ENCODE assay signal across 11 cellular contexts in the genomic region with DNA sequence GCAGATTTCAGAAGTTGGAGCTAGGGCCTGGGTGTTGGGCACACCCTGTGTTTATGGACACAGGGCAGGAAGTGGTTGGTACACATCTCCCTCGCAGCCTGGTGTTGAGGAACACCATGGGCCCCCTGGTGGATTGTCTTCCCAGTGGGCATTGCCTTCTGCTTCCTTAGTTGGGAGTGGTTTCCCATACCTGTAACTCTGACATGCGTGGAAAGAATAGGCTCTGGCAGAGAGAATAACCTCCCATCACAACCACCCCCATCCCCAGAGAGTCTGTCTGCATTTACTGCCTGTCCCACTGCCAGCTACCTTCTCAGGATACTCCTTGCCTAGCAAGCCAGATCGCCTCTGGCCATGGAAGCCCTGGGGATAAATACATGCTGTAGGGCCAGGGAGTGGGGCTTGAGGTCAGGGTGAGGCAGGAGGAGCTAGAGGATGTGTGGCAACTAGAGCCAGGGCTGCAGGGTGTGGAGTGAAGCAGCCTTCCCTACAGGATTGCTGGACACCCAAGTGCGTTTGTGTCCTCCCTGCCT. TPM values are rescaled to one million over a fixed set of nuclear protein-coding genes. Genes with fewer than 3 reads are reported as not detected.
DNase-seq lines count a peak whose midpoint lies in the region; ATAC-seq and TF ChIP-seq lines count a peak whose summit lies in the region.
"Had no signal": no experiment of that assay in that cellular context is flagged by ENCODE, and none has a peak within 500 bp of the region (broad histone marks: within the 10 kb centered on the region; RNA-seq: fewer than 3 reads in every experiment).

No MANE protein-coding gene starts in this region.

- intact Hi-C loops in ascending aorta (cut with DNase I): no loop called here

- H3K4me1 Mint-ChIP-seq in T-cell: peaks cover 32 to 37% (median 33%) of the 10 kb centered on the region in 3 donors

- TF ChIP-seq CTCF in ascending aorta (IDR thresholded peaks at IDR 0.05): no peak

- H3K36me3 ChIP-seq in ACC112 (ENCODE audit: insufficient read depth, low read length): peaks cover 8% of the 10 kb centered on the region
- peaks cover 11 to 29% of the 10 kb centered on the region in 2 donors for H3K36me3 ChIP-seq in ascending aorta

- CTCF ChIA-PET in T-cell (lab: Charles Lee): interaction anchor here (0.6 to 1.0 kb wide), 2 partner anchors 11 to 18 kb away, joined by 3 to 5 read pairs; partner anchors contain the start of gene TJAP1 (in 1 of the 2)

- peaks cover 22% of the 10 kb centered on the region for H3K79me2 ChIP-seq in ACC112 (ENCODE audit: control insufficient read depth, insufficient read depth, low read length, unreplicated experiment)

- no peak for TF ChIP-seq POLR2A in GM18505 (IDR thresholded peaks at IDR 0.05; ENCODE audit: borderline replicate concordance, extremely low read depth, insufficient read depth, insufficient read length)

- peak overlapping the region in 2 of 3 donors; percentile 46 to 57 for H3K4me3 Mint-ChIP-seq in T-cell

- H3K27me3 ChIP-seq in ACC112 (ENCODE audit: insufficient read depth, low read length) (no peaks in the 10 kb centered on the region), ascending aorta (no peaks in the 10 kb centered on the region)

- H3K27ac ChIP-seq in ACC112 (ENCODE audit: low read depth, low read length) (peak overlapping the region; percentile 19; the same call in 1 of the 2 replicates), ascending aorta (peak overlapping the region in 1 of 2 donors; percentile 17)
- H3K27ac ChIP-seq: parathyroid adenoma had no signal

- H3K9me3 ChIP-seq in ascending aorta: no peaks in the 10 kb centered on the region

- H3K27me3 Mint-ChIP-seq in T-cell: no peaks in the 10 kb centered on the region

- peak overlapping the region; percentile 90 to 93 for H3K27ac Mint-ChIP-seq in T-cell

- H3K4me3 ChIP-seq in ACC112 (ENCODE audit: low read depth, low read length) (no peak overlapping the region), ascending aorta (no peak overlapping the region)

- H3K36me3 Mint-ChIP-seq in T-cell: peaks cover 20% of the 10 kb centered on the region

- H3K4me1 ChIP-seq in ACC112 (ENCODE audit: control insufficient read depth, insufficient read depth, low read length, unreplicated experiment): peaks cover 62% of the 10 kb centered on the region
- peaks cover 7 to 30% of the 10 kb centered on the region in 2 donors for H3K4me1 ChIP-seq in ascending aorta

- ATAC-seq in T-cell (replicated peaks in 1 of 4) (peak; percentile 79 to 87 (median 84)), GM18505 (IDR thresholded peaks at IDR 0.05; ENCODE audit: unreplicated experiment) (no peak), HG03442 (IDR thresholded peaks at IDR 0.05; ENCODE audit: unreplicated experiment) (no peak)

- DNase-seq in EH (ENCODE audit: low read depth): peak; percentile 50
- DNase-seq in T-cell: peak in 21 of 34 experiments; percentile 22 to 45 (median 30)
- DNase-seq in hepatic stellate cell (ENCODE audit: low spot score): peak; percentile 32
- no peak for DNase-seq in ascending aorta (ENCODE audit: low spot score in 2 of 2)
- DNase-seq in NCI-H1694 treated with DMSO at 0.1 percent for 48 hours (lab: John Stamatoyannopoulos, UW): no peak
- DNase-seq: effector CD4-positive, alpha-beta T cell had no signal

- H2AFZ ChIP-seq in ACC112 (ENCODE audit: low read length, unreplicated experiment): no peak overlapping the region
- H2AFZ ChIP-seq: parathyroid adenoma had no signal

- POLR2A ChIA-PET in T-cell (lab: Charles Lee): no interaction called here

- H3K9me3 Mint-ChIP-seq in T-cell: no peaks in the 10 kb centered on the region

RNA-seq across cellular contexts. Expression of gene LRRC73, which starts 14.7 kb away (rescaled TPM):
- under 1 TPM in 3 of 5 donors, not detected in 2; 0.53 to 0.95 (median 0.76) TPM for total RNA-seq in T-cell
- not detected for total RNA-seq in ascending aorta
- total RNA-seq: urinary bladder had no signal

RNA-seq across cellular contexts. Expression of gene TJAP1, which starts 18.1 kb away (rescaled TPM):
- total RNA-seq in T-cell (10 to 100 TPM; 30.8 to 51.9 (median 50.6) TPM), ascending aorta (71.6 TPM)

RNA-seq across cellular contexts. Expression of gene YIPF3, which starts 21.3 kb away (rescaled TPM):
- 10 to 100 TPM; 43.7 to 85.0 (median 80.0) TPM for total RNA-seq in T-cell
- total RNA-seq in ascending aorta: 71.4 TPM

RNA-seq across cellular contexts. Expression of gene POLR1C, which starts 21.4 kb away (rescaled TPM):
- 10 to 100 TPM; 42.3 to 49.8 (median 46.1) TPM for total RNA-seq in T-cell
- total RNA-seq in ascending aorta: 51.5 TPM

RNA-seq across cellular contexts. Expression of gene DLK2, which starts 40.1 kb away (rescaled TPM):
- total RNA-seq in T-cell (1 to 10 TPM in 4 of 5 donors, under 1 TPM in 1; 0.47 to 2.1 (median 1.4) TPM), ascending aorta (not detected)

Comparison
In these comparisons a context has a peak if more than half of its experiments do, and no peak if none do; other contexts are left out.
1. DNase-seq: peak in EH (single experiment), T-cell (21 of 34) and hepatic stellate cell (single experiment); none in ascending aorta (0 of 2) and NCI-H1694 treated with DMSO at 0.1 percent for 48 hours (single experiment).
2. ATAC-seq: peak in T-cell (4 of 4); none in GM18505 (single experiment) and HG03442 (single experiment).